ENCODE assay signal across 19 cellular contexts in the genomic region with DNA sequence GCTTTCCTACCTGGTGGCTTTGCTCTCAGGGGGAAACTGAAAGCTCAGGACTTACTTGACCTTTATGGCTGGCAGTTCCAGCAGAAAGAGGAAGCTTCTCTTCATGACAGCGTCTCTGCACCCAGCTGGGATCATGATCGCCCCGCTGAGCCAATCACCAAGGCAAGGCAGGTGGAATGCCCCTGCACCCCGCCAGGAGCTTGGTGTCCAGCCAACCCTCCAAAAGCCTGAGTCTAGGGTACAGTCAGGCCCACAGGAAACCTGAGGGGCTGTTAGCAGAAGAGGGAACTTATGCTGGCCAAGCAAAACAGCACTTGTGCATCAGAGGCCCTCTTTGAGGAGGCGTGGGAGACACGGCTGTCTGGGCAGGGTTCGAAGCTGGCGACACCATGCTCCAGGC.
A peak's percentile ranks its signal among the peaks of the same experiment; 100 is the strongest.
DNase-seq lines count a peak whose midpoint lies in the region; FAIRE-seq and TF ChIP-seq lines count a peak whose summit lies in the region.
"Had no signal": no experiment of that assay in that cellular context is flagged by ENCODE, and none has a peak within 500 bp of the region (broad histone marks: within the 10 kb centered on the region; RNA-seq: fewer than 3 reads in every experiment).

No MANE protein-coding gene starts in this region.

- no peak overlapping the region for H4K5ac ChIP-seq in H1 (ENCODE audit: insufficient read length, low read depth, low read length)

- TF ChIP-seq RAD21 in H1 (IDR thresholded peaks at IDR 0.05 in 1 of 2, conservative IDR thresholded peaks at IDR 0.05 in 1 of 2; ENCODE audit: low read depth in 2 of 2, low read length in 2 of 2), result no peak

- H3K9ac ChIP-seq in Karpas-422 (ENCODE audit: low read length) (peak overlapping the region; percentile 17; the same call in 1 of the 2 replicates), H1 (replicated peaks in 1 of 4; ENCODE audit: extremely low read depth in 1 of 4, low read depth in 3 of 4, low read length in 3 of 4) (no peak overlapping the region), mesenchymal stem cell (ENCODE audit: low read length) (no peak overlapping the region)
- H3K9ac ChIP-seq: BLaER1 treated with 17β-estradiol and CSF1 and Interleukin-3, amounts not matched to agents 10 nM and 100 nM had no signal

- no peaks in the 10 kb centered on the region for H3K23me2 ChIP-seq in H1 (ENCODE audit: low read depth, low read length)

- H3K4ac ChIP-seq in H1 (replicated peaks; ENCODE audit: insufficient read length, low read depth, low read length) (no peak overlapping the region), mesenchymal stem cell (ENCODE audit: low read depth in 1 of 2, low read length in 2 of 2) (no peak overlapping the region)

- no peaks in the 10 kb centered on the region for H3K79me2 ChIP-seq in Karpas-422 (ENCODE audit: low read length)
- H3K79me2 ChIP-seq in H1 (ENCODE audit: control insufficient read depth in 1 of 2, insufficient read depth in 2 of 2, low read length in 2 of 2), result no peaks in the 10 kb centered on the region

- in situ Hi-C loops in ACHN (cut with HindIII; ENCODE audit: low pct_ligation_motif_present, low pct_unique_long_range_greater_than_20kb, low sequenced_read_pairs), result no loop called here

- 99% methylated on average over 8 of the region's 8 CpGs; no CpG with 5 or more reads in 1 of the 2 experiments for WGBS in H1 (ENCODE audit: extremely low coverage in 1 of 2, insufficient coverage in 1 of 2, insufficient read length in 1 of 2, insufficient replicate concordance in 2 of 2, low coverage in 1 of 2, low lambda C conversion rate in 2 of 2, missing lambda C conversion rate in 1 of 2), 2 experiments
- 95% methylated on average over 8 of the region's 8 CpGs for WGBS in mesenchymal stem cell
- WGBS in small intestine, 3 donors, result 76 to 95% (median 86%) methylated on average over 8 of the region's 8 CpGs

- TF ChIP-seq CTCF in H1 (IDR thresholded peaks at IDR 0.05; ENCODE audit: control extremely low read depth in 1 of 3, insufficient read depth in 1 of 3, low read depth in 1 of 3, low read length in 3 of 3), result no peak

- no peaks in the 10 kb centered on the region for H4K20me1 ChIP-seq in Karpas-422 (ENCODE audit: insufficient read depth, low read depth, low read length)
- H4K20me1 ChIP-seq in H1 (replicated peaks in 1 of 2; ENCODE audit: control insufficient read depth in 1 of 2, insufficient read depth in 2 of 2, low read length in 2 of 2), result no peaks in the 10 kb centered on the region
- H4K20me1 ChIP-seq: BLaER1 treated with 17β-estradiol and CSF1 and Interleukin-3, amounts not matched to agents 10 nM and 100 nM had no signal

- H3K18ac ChIP-seq in H1 (ENCODE audit: extremely low read depth, low read length) (no peak overlapping the region), mesenchymal stem cell (ENCODE audit: low read depth in 1 of 2, low read length in 2 of 2) (no peak overlapping the region)

- FAIRE-seq in H1 (lab: Jason Lieb, UNC) (no peak), small intestine (lab: Jason Lieb, UNC) (no peak), GM12892 (lab: Jason Lieb, UNC) (no peak)
- FAIRE-seq: D721Med had no signal

- no peak for TF ChIP-seq EP300 in H1 (IDR thresholded peaks at IDR 0.05; ENCODE audit: borderline replicate concordance in 1 of 2, low read depth in 2 of 2, low read length in 2 of 2)

- H3K4me1 ChIP-seq in Karpas-422 (ENCODE audit: low read length) (peaks cover 46% of the 10 kb centered on the region), H1 (replicated peaks in 1 of 4; ENCODE audit: control insufficient read depth in 3 of 4, insufficient read depth in 4 of 4, low read length in 3 of 4) (peaks cover 0 to 2% (median 0%) of the 10 kb centered on the region in 4 experiments; a peak in 1 of 7 replicates), mesenchymal stem cell (ENCODE audit: control insufficient read depth, insufficient read depth, low read depth, low read length) (peaks cover 27% of the 10 kb centered on the region), small intestine (ENCODE audit: control insufficient read depth in 2 of 2, insufficient read depth in 1 of 2, low read depth in 1 of 2, low read length in 1 of 2) (no peaks in the 10 kb centered on the region)
- H3K4me1 ChIP-seq: BLaER1 treated with 17β-estradiol and CSF1 and Interleukin-3, amounts not matched to agents 10 nM and 100 nM; upper lobe of left lung had no signal

- CTCF ChIA-PET in H1 (lab: Charles Lee; ENCODE audit: partially characterized antibody), result interaction anchor here (1.0 to 1.2 kb wide), 3 partner anchors 10 to 227 kb away, joined by 3 read pairs; no protein-coding TSS in a partner anchor

- H3K9me2 ChIP-seq in Karpas-422 (replicated peaks; ENCODE audit: insufficient read depth, low read length), result no peaks in the 10 kb centered on the region

- no peak overlapping the region for H3K56ac ChIP-seq in H1 (replicated peaks; ENCODE audit: insufficient read length, low read depth, low read length)

- H4K91ac ChIP-seq in H1 (replicated peaks; ENCODE audit: insufficient read length, low read length) (no peak overlapping the region), mesenchymal stem cell (ENCODE audit: low read length) (no peak overlapping the region)

- H3K23ac ChIP-seq in H1 (ENCODE audit: insufficient read length) (no peak overlapping the region), mesenchymal stem cell (ENCODE audit: low read length in 2 of 2) (no peak overlapping the region)

- H3K4me3 ChIP-seq in Karpas-422 (ENCODE audit: low read length), result peak overlapping the region; percentile 23; the same call in 1 of the 2 replicates
- H3K4me3 ChIP-seq in H1 (ENCODE audit: extremely low read depth in 1 of 4, insufficient read depth in 2 of 4, low read depth in 3 of 4, low read length in 4 of 4), result no peak overlapping the region
- H3K4me3 ChIP-seq in mesenchymal stem cell (ENCODE audit: insufficient read depth in 1 of 2, low read depth in 1 of 2, low read length in 2 of 2), result no peak overlapping the region
- H3K4me3 ChIP-seq in small intestine (ENCODE audit: low read depth in 1 of 2, low read length in 2 of 2), result no peak overlapping the region
- H3K4me3 ChIP-seq: BLaER1 treated with 17β-estradiol and CSF1 and Interleukin-3, amounts not matched to agents 10 nM and 100 nM; skin epidermis; upper lobe of left lung had no signal

- H4K8ac ChIP-seq in H1 (ENCODE audit: extremely low read depth, insufficient read depth, low read length), result no peak overlapping the region
- no peak overlapping the region for H4K8ac ChIP-seq in mesenchymal stem cell (ENCODE audit: low read length)

- H3K36me3 ChIP-seq in Karpas-422 (ENCODE audit: insufficient read depth, low read length), result no peaks in the 10 kb centered on the region
- H3K36me3 ChIP-seq in H1 (ENCODE audit: control insufficient read depth in 2 of 4, insufficient read depth in 4 of 4, low read length in 3 of 4), result no peaks in the 10 kb centered on the region; a peak in 1 of 8 replicates
- H3K36me3 ChIP-seq in mesenchymal stem cell (ENCODE audit: control insufficient read depth in 1 of 2, insufficient read depth in 2 of 2, low read depth in 1 of 2, low read length in 2 of 2), result no peaks in the 10 kb centered on the region
- no peaks in the 10 kb centered on the region for H3K36me3 ChIP-seq in small intestine (ENCODE audit: control insufficient read depth in 2 of 2, insufficient read depth in 2 of 2, low read length in 2 of 2)
- H3K36me3 ChIP-seq: BLaER1 treated with 17β-estradiol and CSF1 and Interleukin-3, amounts not matched to agents 10 nM and 100 nM; neutrophil; upper lobe of left lung had no signal

- no peaks in the 10 kb centered on the region for H3K9me3 ChIP-seq in Karpas-422 (ENCODE audit: low read length)
- no peaks in the 10 kb centered on the region for H3K9me3 ChIP-seq in H1 (ENCODE audit: insufficient read depth in 2 of 2, low read depth in 1 of 2, low read length in 1 of 2)
- no peaks in the 10 kb centered on the region for H3K9me3 ChIP-seq in mesenchymal stem cell (ENCODE audit: control insufficient read depth, low read length)
- H3K9me3 ChIP-seq in small intestine (ENCODE audit: control insufficient read depth, low read depth), result no peaks in the 10 kb centered on the region
- H3K9me3 ChIP-seq: neutrophil, upper lobe of left lung had no signal

- H2BK20ac ChIP-seq in H1 (ENCODE audit: low read length), result no peak overlapping the region

- DNase-seq in ACHN (peak; percentile 40), Karpas-422 (peak; percentile 73), H1 (ENCODE audit: low read depth in 1 of 2, low spot score in 2 of 2) (no peak), mesenchymal stem cell (no peak), small intestine (no peak), NCI-H226 (no peak), GM12892 (ENCODE audit: insufficient read length) (no peak)
- no peak for DNase-seq in activated T-cell treated with anti-CD3 and anti-CD28 coated beads, Interleukin-2, amount 50 U/mL, for 48 hours
- DNase-seq: activated CD4-positive, alpha-beta T cell treated with anti-CD3 and anti-CD28 coated beads, Interleukin-2, amount 10 ng/mL, durations not matched to agents 24 days and 14 days; activated naive CD8-positive, alpha-beta T cell treated with anti-CD3 and anti-CD28 coated beads, Interleukin-2, amount 10 ng/mL, durations not matched to agents 7 days and 5 days; effector memory CD8-positive, alpha-beta T cell; NCI-H1694 treated with DMSO at 0.1 percent for 48 hours; stimulated activated CD4-positive, alpha-beta T cell treated with anti-CD3 and anti-CD28 coated beads, Interleukin-4, amount 100 ng/mL, for 24 hours; SW 1271 had no signal

- TF ChIP-seq POLR2A in H1 (IDR thresholded peaks at IDR 0.05; ENCODE audit: control extremely low read depth in 1 of 2, low read depth in 2 of 2, low read length in 2 of 2), result no peak
- no peak for TF ChIP-seq POLR2A in GM12892 (IDR thresholded peaks at IDR 0.05; ENCODE audit: low read depth, low read length)

- H3K14ac ChIP-seq in H1 (ENCODE audit: insufficient read length) (no peak overlapping the region), mesenchymal stem cell (ENCODE audit: low read length in 2 of 2) (no peak overlapping the region)

- peak overlapping the region; percentile 43 for H3K4me2 ChIP-seq in Karpas-422 (ENCODE audit: low read depth, low read length, poor library complexity, severe bottlenecking)
- no peak overlapping the region for H3K4me2 ChIP-seq in H1 (ENCODE audit: insufficient read depth in 1 of 2, low read depth in 2 of 2, low read length in 2 of 2)
- no peak overlapping the region for H3K4me2 ChIP-seq in mesenchymal stem cell (ENCODE audit: low read length, poor library complexity, severe bottlenecking)
- H3K4me2 ChIP-seq: BLaER1 treated with 17β-estradiol and CSF1 and Interleukin-3, amounts not matched to agents 10 nM and 100 nM had no signal

- POLR2A ChIA-PET in H1 (lab: Charles Lee; ENCODE audit: partially characterized antibody), result no interaction called here

- H2BK15ac ChIP-seq in H1 (ENCODE audit: low read length), result no peak overlapping the region; the same call in 1 of the 2 replicates
- H2BK15ac ChIP-seq in mesenchymal stem cell (ENCODE audit: low read depth, poor library complexity, severe bottlenecking), result no peak overlapping the region

- H2AK5ac ChIP-seq in H1 (ENCODE audit: low read depth, low read length) (no peak overlapping the region), mesenchymal stem cell (ENCODE audit: low read length, severe bottlenecking) (peak overlapping the region; percentile 92)

- H2BK120ac ChIP-seq in H1 (replicated peaks; ENCODE audit: low read depth, low read length) (no peak overlapping the region), mesenchymal stem cell (ENCODE audit: low read depth, low read length) (no peak overlapping the region)

- H3K27me3 ChIP-seq in Karpas-422 (ENCODE audit: low read length) (no peaks in the 10 kb centered on the region), H1 (replicated peaks in 1 of 4; ENCODE audit: control insufficient read depth in 3 of 4, extremely low read depth in 1 of 4, insufficient read depth in 3 of 4, low read length in 3 of 4) (no peaks in the 10 kb centered on the region), mesenchymal stem cell (ENCODE audit: control insufficient read depth in 1 of 2, insufficient read depth in 1 of 2, low read length in 2 of 2) (no peaks in the 10 kb centered on the region), small intestine (ENCODE audit: control insufficient read depth in 2 of 2, insufficient read depth in 2 of 2, low read length in 2 of 2) (no peaks in the 10 kb centered on the region)
- H3K27me3 ChIP-seq: BLaER1 treated with 17β-estradiol and CSF1 and Interleukin-3, amounts not matched to agents 10 nM and 100 nM; neutrophil; upper lobe of left lung had no signal

- no peak overlapping the region for H2BK12ac ChIP-seq in H1 (ENCODE audit: low read depth, low read length)
- H2BK12ac ChIP-seq in mesenchymal stem cell (ENCODE audit: low read length in 2 of 2), result no peak overlapping the region

- H2AFZ ChIP-seq in Karpas-422 (ENCODE audit: low read length), result peak overlapping the region; percentile 52
- no peak overlapping the region for H2AFZ ChIP-seq in H1 (ENCODE audit: low read length)
- no peak overlapping the region for H2AFZ ChIP-seq in mesenchymal stem cell (ENCODE audit: low read depth, low read length)

- H3K27ac ChIP-seq in Karpas-422 (ENCODE audit: low read length), result peak overlapping the region; percentile 23; the same call in 1 of the 2 replicates
- no peak overlapping the region for H3K27ac ChIP-seq in H1 (ENCODE audit: low read depth, low read length)
- H3K27ac ChIP-seq in mesenchymal stem cell (ENCODE audit: low read length, poor library complexity, severe bottlenecking), result peak overlapping the region; percentile 89
- no peak overlapping the region for H3K27ac ChIP-seq in small intestine (ENCODE audit: low read depth in 1 of 2, low read length in 1 of 2)
- H3K27ac ChIP-seq: BLaER1 treated with 17β-estradiol and CSF1 and Interleukin-3, amounts not matched to agents 10 nM and 100 nM; neutrophil; upper lobe of left lung had no signal

- H3K79me1 ChIP-seq in H1 (ENCODE audit: low read depth, low read length), result no peaks in the 10 kb centered on the region
- H3K79me1 ChIP-seq in mesenchymal stem cell (replicated peaks; ENCODE audit: low read length, poor library complexity, severe bottlenecking), result no peaks in the 10 kb centered on the region

- 0 out of 2 replicates have a peak overlapping the region, but pooled peaks have one; percentile 5 for H2BK5ac ChIP-seq in H1 (ENCODE audit: low read depth, low read length)
- H2BK5ac ChIP-seq in mesenchymal stem cell (ENCODE audit: low read depth, low read length, poor library complexity, severe bottlenecking), result no peak overlapping the region

Comparison
In these comparisons a context has a peak if more than half of its experiments do, and no peak if none do; other contexts are left out.
1. DNase-seq: peak in ACHN (single experiment) and Karpas-422 (single experiment); none in H1 (0 of 2), mesenchymal stem cell (single experiment), small intestine (single experiment), NCI-H226 (single experiment), GM12892 (single experiment) and activated T-cell treated with anti-CD3 and anti-CD28 coated beads, Interleukin-2, amount 50 U/mL, for 48 hours (0 of 2).
2. H3K27ac ChIP-seq: peak in Karpas-422 (single experiment) and mesenchymal stem cell (single experiment); none in H1 (single experiment) and small intestine (0 of 2).